27 cellular contexts compared by ENCODE assay signal in the genomic region with DNA sequence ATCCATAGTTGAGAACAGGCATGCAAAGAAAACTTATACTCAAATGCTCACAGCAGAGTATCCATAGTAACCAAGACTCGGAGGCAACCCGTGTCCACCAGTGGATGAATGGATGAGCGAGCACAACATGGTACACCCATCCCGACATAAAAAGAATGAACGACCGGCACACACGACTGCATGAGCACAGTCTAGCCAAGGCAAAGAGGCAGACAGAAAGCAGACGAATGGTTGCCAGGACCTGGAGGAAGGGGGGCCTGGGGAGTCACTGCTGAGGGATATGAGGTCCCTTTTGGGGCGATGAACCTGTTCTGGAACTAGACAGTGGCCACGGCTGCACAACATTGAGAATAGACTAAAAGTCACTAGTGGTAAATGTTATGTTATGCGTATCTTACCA. TPM values are rescaled to one million over a fixed set of nuclear protein-coding genes. Genes with fewer than 3 reads are reported as not detected.
DNase-seq lines count a peak whose midpoint lies in the region; ATAC-seq and TF ChIP-seq lines count a peak whose summit lies in the region.
"Had no signal": no experiment of that assay in that cellular context is flagged by ENCODE, and none has a peak within 500 bp of the region (broad histone marks: within the 10 kb centered on the region; RNA-seq: fewer than 3 reads in every experiment).

No MANE protein-coding gene starts in this region.

- 91 to 94% methylated on average over 3 to 11 of the region's 11 CpGs for WGBS in endodermal cell (ENCODE audit: insufficient coverage in 1 of 2, insufficient read length in 1 of 2), 2 experiments
- 84 to 86% (median 84%) methylated on average over 10 to 11 of the region's 11 CpGs for WGBS in psoas muscle, 3 donors

- H2AFZ ChIP-seq in neural progenitor cell (replicated peaks), result no peak overlapping the region

- H3K9ac ChIP-seq in endodermal cell (ENCODE audit: extremely low read depth, low read length, poor library complexity, severe bottlenecking) (no peak overlapping the region), neural progenitor cell (no peak overlapping the region)
- H3K9ac ChIP-seq: KMS-11 had no signal

- H3K36me3 ChIP-seq in endodermal cell (ENCODE audit: control insufficient read depth, insufficient read depth, low read length) (no peaks in the 10 kb centered on the region), neural progenitor cell (no peaks in the 10 kb centered on the region), psoas muscle (ENCODE audit: insufficient read depth in 1 of 2, low read depth in 1 of 2) (no peaks in the 10 kb centered on the region)
- H3K36me3 ChIP-seq: right lobe of liver, WERI-Rb-1 had no signal

- no peaks in the 10 kb centered on the region for H3K36me3 Mint-ChIP-seq in activated CD4-positive, alpha-beta memory T cell treated with anti-CD3 and anti-CD28 coated beads for 36 hours
- H3K36me3 Mint-ChIP-seq in activated CD4-positive, alpha-beta memory T cell treated with anti-CD3 and anti-CD28 coated beads, Interleukin-2, amount 10 ng/mL, durations not matched to agents 7 days and 5 days (ENCODE audit: low read depth), result no peaks in the 10 kb centered on the region
- H3K36me3 Mint-ChIP-seq in T-helper 17 cell (ENCODE audit: low read depth) (peaks cover 2% of the 10 kb centered on the region), endodermal cell (ENCODE audit: low read depth) (no peaks in the 10 kb centered on the region), neural progenitor cell (peaks cover 7% of the 10 kb centered on the region)

- H3K4me1 ChIP-seq in endodermal cell (ENCODE audit: control insufficient read depth, insufficient read depth, low read length) (no peaks in the 10 kb centered on the region), neural progenitor cell (peaks cover 11% of the 10 kb centered on the region), psoas muscle (no peaks in the 10 kb centered on the region)
- H3K4me1 ChIP-seq: A549, right lobe of liver had no signal

- H3K27ac Mint-ChIP-seq in activated CD4-positive, alpha-beta memory T cell treated with anti-CD3 and anti-CD28 coated beads for 36 hours, result no peak overlapping the region
- no peak overlapping the region for H3K27ac Mint-ChIP-seq in activated CD4-positive, alpha-beta memory T cell treated with anti-CD3 and anti-CD28 coated beads, Interleukin-2, amount 10 ng/mL, durations not matched to agents 7 days and 5 days
- peak overlapping the region; percentile 65 for H3K27ac Mint-ChIP-seq in T-helper 17 cell
- no peak overlapping the region for H3K27ac Mint-ChIP-seq in endodermal cell
- H3K27ac Mint-ChIP-seq in neural progenitor cell, result peak overlapping the region; percentile 83

- H3K4me1 Mint-ChIP-seq in activated CD4-positive, alpha-beta memory T cell treated with anti-CD3 and anti-CD28 coated beads for 36 hours (ENCODE audit: low read depth), result peaks cover 38% of the 10 kb centered on the region
- peaks cover 37% of the 10 kb centered on the region for H3K4me1 Mint-ChIP-seq in activated CD4-positive, alpha-beta memory T cell treated with anti-CD3 and anti-CD28 coated beads, Interleukin-2, amount 10 ng/mL, durations not matched to agents 7 days and 5 days
- H3K4me1 Mint-ChIP-seq in T-helper 17 cell, result peaks cover 29% of the 10 kb centered on the region
- peaks cover 3% of the 10 kb centered on the region for H3K4me1 Mint-ChIP-seq in endodermal cell
- H3K4me1 Mint-ChIP-seq in neural progenitor cell, result peaks cover 47% of the 10 kb centered on the region

- peak overlapping the region; percentile 21 for H3K4me3 Mint-ChIP-seq in activated CD4-positive, alpha-beta memory T cell treated with anti-CD3 and anti-CD28 coated beads for 36 hours
- H3K4me3 Mint-ChIP-seq in activated CD4-positive, alpha-beta memory T cell treated with anti-CD3 and anti-CD28 coated beads, Interleukin-2, amount 10 ng/mL, durations not matched to agents 7 days and 5 days, result no peak overlapping the region
- H3K4me3 Mint-ChIP-seq in T-helper 17 cell (peak overlapping the region; percentile 86), endodermal cell (no peak overlapping the region), neural progenitor cell (peak overlapping the region; percentile 66)

- DNase-seq in activated CD4-positive, alpha-beta memory T cell treated with anti-CD3 and anti-CD28 coated beads for 36 hours, result no peak
- DNase-seq in activated CD4-positive, alpha-beta memory T cell treated with anti-CD3 and anti-CD28 coated beads, Interleukin-2, amount 10 ng/mL, durations not matched to agents 7 days and 5 days, result no peak
- DNase-seq in T-helper 17 cell (no peak), endodermal cell (no peak), neural progenitor cell (ENCODE audit: low spot score) (no peak), psoas muscle (no peak), NCI-H146 treated with DMSO at 0.1 percent for 48 hours (lab: John Stamatoyannopoulos, UW; ENCODE audit: unreplicated experiment) (no peak), NCI-H748 treated with DMSO at 0.1 percent for 48 hours (lab: John Stamatoyannopoulos, UW) (no peak)
- DNase-seq: activated CD8-positive, alpha-beta memory T cell treated with anti-CD3 and anti-CD28 coated beads, Interleukin-2, amount 50 U/mL, for 4 hours; AML-193; DMS79; kidney; midbrain; MM.1S; NCI-H2081; NCI-H226; NCI-H69; stimulated activated CD4-positive, alpha-beta T cell treated with anti-CD3 and anti-CD28 coated beads, Interleukin-12 subunit alpha, Interleukin-12 subunit beta, amount 100 ng/mL, for 4 hours; trophoblast cell; WERI-Rb-1 had no signal

- H3F3A ChIP-seq in neural progenitor cell (ENCODE audit: low read depth), result peaks cover 10% of the 10 kb centered on the region

- no peaks in the 10 kb centered on the region for H4K20me1 ChIP-seq in neural progenitor cell (ENCODE audit: low read depth)

- no peak for ATAC-seq in T-helper 17 cell
- no peak for ATAC-seq in psoas muscle
- ATAC-seq: body of pancreas, HCT116 had no signal

- H3K79me2 ChIP-seq in neural progenitor cell (ENCODE audit: low read depth), result no peaks in the 10 kb centered on the region

- TF ChIP-seq CTCF in endodermal cell (conservative IDR thresholded peaks at IDR 0.05), result no peak
- no peak for TF ChIP-seq CTCF in neural progenitor cell (IDR thresholded peaks at IDR 0.05)
- TF ChIP-seq CTCF in psoas muscle (IDR thresholded peaks at IDR 0.05), result no peak

- H3K27ac ChIP-seq in endodermal cell (ENCODE audit: low read depth, low read length) (peak overlapping the region; percentile 66), neural progenitor cell (no peak overlapping the region), psoas muscle (no peak overlapping the region)
- H3K27ac ChIP-seq: A549, body of pancreas, epithelial cell of prostate, KMS-11, right lobe of liver, WERI-Rb-1 had no signal

- no peak overlapping the region for H3K4me2 ChIP-seq in neural progenitor cell
- H3K4me2 ChIP-seq: A549, KMS-11 had no signal

- H3K9me3 Mint-ChIP-seq in activated CD4-positive, alpha-beta memory T cell treated with anti-CD3 and anti-CD28 coated beads for 36 hours, result no peaks in the 10 kb centered on the region
- H3K9me3 Mint-ChIP-seq in activated CD4-positive, alpha-beta memory T cell treated with anti-CD3 and anti-CD28 coated beads, Interleukin-2, amount 10 ng/mL, durations not matched to agents 7 days and 5 days, result no peaks in the 10 kb centered on the region
- H3K9me3 Mint-ChIP-seq in endodermal cell, result peaks cover 66% of the 10 kb centered on the region
- peaks cover 27% of the 10 kb centered on the region for H3K9me3 Mint-ChIP-seq in neural progenitor cell

- H3K4me3 ChIP-seq in endodermal cell (ENCODE audit: low read length), result no peak overlapping the region
- no peak overlapping the region for H3K4me3 ChIP-seq in neural progenitor cell
- no peak overlapping the region for H3K4me3 ChIP-seq in psoas muscle
- H3K4me3 ChIP-seq: A549, body of pancreas, right lobe of liver had no signal

- intact Hi-C loops in activated CD4-positive, alpha-beta memory T cell treated with anti-CD3 and anti-CD28 coated beads for 36 hours (cut with micrococcal nuclease), result no loop called here
- intact Hi-C loops in psoas muscle (cut with DNase I), result no loop called here

- no peaks in the 10 kb centered on the region for H3K27me3 Mint-ChIP-seq in activated CD4-positive, alpha-beta memory T cell treated with anti-CD3 and anti-CD28 coated beads for 36 hours
- peaks cover 19% of the 10 kb centered on the region for H3K27me3 Mint-ChIP-seq in activated CD4-positive, alpha-beta memory T cell treated with anti-CD3 and anti-CD28 coated beads, Interleukin-2, amount 10 ng/mL, durations not matched to agents 7 days and 5 days
- H3K27me3 Mint-ChIP-seq in T-helper 17 cell (no peaks in the 10 kb centered on the region), endodermal cell (ENCODE audit: insufficient read depth) (no peaks in the 10 kb centered on the region), neural progenitor cell (ENCODE audit: insufficient read depth, low read depth) (peaks cover 8% of the 10 kb centered on the region)

- CTCF ChIA-PET in activated CD4-positive, alpha-beta memory T cell treated with anti-CD3 and anti-CD28 coated beads for 36 hours (lab: Charles Lee), result no interaction called here
- CTCF ChIA-PET in activated CD4-positive, alpha-beta memory T cell treated with anti-CD3 and anti-CD28 coated beads, Interleukin-2, amount 10 ng/mL, durations not matched to agents 7 days and 5 days (lab: Charles Lee), result interaction anchor here (0.6 to 0.8 kb wide), 2 partner anchors 9 to 22 kb away, joined by 3 read pairs; partner anchors contain the start of gene SSR4

- H3K9me3 ChIP-seq in T-helper 17 cell (ENCODE audit: control insufficient read depth, low read length, poor library complexity, severe bottlenecking) (no peaks in the 10 kb centered on the region), endodermal cell (ENCODE audit: control insufficient read depth, low read length) (no peaks in the 10 kb centered on the region), neural progenitor cell (ENCODE audit: low read depth) (no peaks in the 10 kb centered on the region), psoas muscle (no peaks in the 10 kb centered on the region)
- H3K9me3 ChIP-seq: A549, body of pancreas, right lobe of liver had no signal

- POLR2A ChIA-PET in activated CD4-positive, alpha-beta memory T cell treated with anti-CD3 and anti-CD28 coated beads for 36 hours (lab: Charles Lee), result no interaction called here
- POLR2A ChIA-PET in activated CD4-positive, alpha-beta memory T cell treated with anti-CD3 and anti-CD28 coated beads, Interleukin-2, amount 10 ng/mL, durations not matched to agents 7 days and 5 days (lab: Charles Lee), result no interaction called here

- H3K27me3 ChIP-seq in endodermal cell (ENCODE audit: control insufficient read depth, insufficient read depth, low read length, poor library complexity, severe bottlenecking), result no peaks in the 10 kb centered on the region
- no peaks in the 10 kb centered on the region for H3K27me3 ChIP-seq in neural progenitor cell
- H3K27me3 ChIP-seq in psoas muscle (ENCODE audit: insufficient read depth in 3 of 3, low read length in 2 of 3), result peaks cover 0 to 22% (median 2%) of the 10 kb centered on the region in 3 donors
- H3K27me3 ChIP-seq: body of pancreas had no signal

RNA-seq across cellular contexts. Expression of gene PDZD4, which starts 13.1 kb away (rescaled TPM):
- total RNA-seq in activated CD4-positive, alpha-beta memory T cell treated with anti-CD3 and anti-CD28 coated beads for 36 hours, result 1 to 10 TPM; 4.9 to 5.7 TPM
- 1 to 10 TPM in 1 of 2 experiments, under 1 TPM in 1; 0.88 to 1.1 TPM for total RNA-seq in activated CD4-positive, alpha-beta memory T cell treated with anti-CD3 and anti-CD28 coated beads, Interleukin-2, amount 10 ng/mL, durations not matched to agents 7 days and 5 days
- 10 to 100 TPM; 31.1 to 45.6 TPM for total RNA-seq in T-helper 17 cell
- 10 to 100 TPM; 30.1 to 68.3 TPM for total RNA-seq in endodermal cell
- polyA plus RNA-seq in endodermal cell (2013, experiment 1 of 2), result 62.3 TPM
- polyA plus RNA-seq in endodermal cell (2013, experiment 2 of 2), result 55.6 TPM
- total RNA-seq in neural progenitor cell (ENCODE audit: low replicate concordance), result 1.9 and 5.2 TPM in 2 replicates
- 1 to 10 TPM in 3 of 4 donors, under 1 TPM in 1; 0.50 to 2.1 (median 1.4) TPM for total RNA-seq in psoas muscle
- polyA plus RNA-seq in psoas muscle, result 1 to 10 TPM in 1 of 3 donors, under 1 TPM in 2; 0.65 to 1.3 (median 0.79) TPM

RNA-seq across cellular contexts. Expression of gene SSR4, which starts 22.8 kb away (rescaled TPM):
- total RNA-seq in activated CD4-positive, alpha-beta memory T cell treated with anti-CD3 and anti-CD28 coated beads for 36 hours, result 100 to 1,000 TPM; 194 to 203 TPM
- total RNA-seq in activated CD4-positive, alpha-beta memory T cell treated with anti-CD3 and anti-CD28 coated beads, Interleukin-2, amount 10 ng/mL, durations not matched to agents 7 days and 5 days, result 100 to 1,000 TPM; 247 to 250 TPM
- total RNA-seq in T-helper 17 cell (100 to 1,000 TPM; 204 to 212 TPM), endodermal cell (100 to 1,000 TPM; 220 to 236 TPM), neural progenitor cell (ENCODE audit: low replicate concordance) (58.4 and 112 TPM in 2 replicates), psoas muscle (10 to 100 TPM; 57.2 to 86.6 (median 71.2) TPM)
- 275 TPM for polyA plus RNA-seq in endodermal cell (2013, experiment 1 of 2)
- 267 TPM for polyA plus RNA-seq in endodermal cell (2013, experiment 2 of 2)
- 100 to 1,000 TPM in 2 of 3 donors, 10 to 100 TPM in 1; 84.5 to 198 (median 107) TPM for polyA plus RNA-seq in psoas muscle

RNA-seq across cellular contexts. Expression of gene IDH3G, which starts 23.1 kb away (rescaled TPM):
- 10 to 100 TPM; 45.9 to 51.5 TPM for total RNA-seq in activated CD4-positive, alpha-beta memory T cell treated with anti-CD3 and anti-CD28 coated beads for 36 hours
- total RNA-seq in activated CD4-positive, alpha-beta memory T cell treated with anti-CD3 and anti-CD28 coated beads, Interleukin-2, amount 10 ng/mL, durations not matched to agents 7 days and 5 days, result 10 to 100 TPM; 62.4 to 64.8 TPM
- total RNA-seq in T-helper 17 cell (10 to 100 TPM; 46.4 to 52.4 TPM), endodermal cell (10 to 100 TPM; 39.5 to 45.0 TPM), neural progenitor cell (ENCODE audit: low replicate concordance) (40.3 and 50.6 TPM in 2 replicates), psoas muscle (10 to 100 TPM; 45.6 to 56.9 (median 51.8) TPM)
- polyA plus RNA-seq in endodermal cell (2013, experiment 1 of 2), result 53.1 TPM
- polyA plus RNA-seq in endodermal cell (2013, experiment 2 of 2), result 48.6 TPM
- polyA plus RNA-seq in psoas muscle, result 10 to 100 TPM; 25.0 to 54.2 (median 44.3) TPM

RNA-seq across cellular contexts. Expression of gene SRPK3, which starts 36.5 kb away (rescaled TPM):
- not detected for total RNA-seq in activated CD4-positive, alpha-beta memory T cell treated with anti-CD3 and anti-CD28 coated beads for 36 hours
- not detected for total RNA-seq in activated CD4-positive, alpha-beta memory T cell treated with anti-CD3 and anti-CD28 coated beads, Interleukin-2, amount 10 ng/mL, durations not matched to agents 7 days and 5 days
- total RNA-seq in T-helper 17 cell, result not detected
- total RNA-seq in endodermal cell, result not detected
- polyA plus RNA-seq in endodermal cell (2013, experiment 1 of 2), result 0.32 TPM
- not detected for polyA plus RNA-seq in endodermal cell (2013, experiment 2 of 2)
- not detected in 2 replicates for total RNA-seq in neural progenitor cell (ENCODE audit: low replicate concordance)
- total RNA-seq in psoas muscle, result 100 to 1,000 TPM in 1 of 4 donors, 10 to 100 TPM in 3; 43.7 to 140 (median 61.4) TPM
- polyA plus RNA-seq in psoas muscle, result 10 to 100 TPM; 14.5 to 37.4 (median 23.3) TPM
- total RNA-seq: body of pancreas, right lobe of liver had no signal
- polyA plus RNA-seq: neural cell had no signal

RNA-seq across cellular contexts. Expression of gene PLXNB3, which starts 53.2 kb away (rescaled TPM):
- under 1 TPM; 0.29 to 0.69 TPM for total RNA-seq in activated CD4-positive, alpha-beta memory T cell treated with anti-CD3 and anti-CD28 coated beads for 36 hours
- under 1 TPM; 0.18 to 0.58 TPM for total RNA-seq in activated CD4-positive, alpha-beta memory T cell treated with anti-CD3 and anti-CD28 coated beads, Interleukin-2, amount 10 ng/mL, durations not matched to agents 7 days and 5 days
- total RNA-seq in T-helper 17 cell (1 to 10 TPM in 1 of 2 donors, under 1 TPM in 1; 0.25 to 2.9 TPM), endodermal cell (1 to 10 TPM; 1.1 TPM), neural progenitor cell (ENCODE audit: low replicate concordance) (0.25 and 0.71 TPM in 2 replicates), psoas muscle (1 to 10 TPM in 1 of 4 donors, under 1 TPM in 3; 0.27 to 1.5 (median 0.73) TPM)
- 4.5 TPM for polyA plus RNA-seq in endodermal cell (2013, experiment 1 of 2)
- 2.6 TPM for polyA plus RNA-seq in endodermal cell (2013, experiment 2 of 2)
- under 1 TPM; 0.13 to 0.35 (median 0.31) TPM for polyA plus RNA-seq in psoas muscle

Comparison
In these comparisons a context has a peak if more than half of its experiments do, and no peak if none do; other contexts are left out.
1. H3K4me3 Mint-ChIP-seq: peak in activated CD4-positive, alpha-beta memory T cell treated with anti-CD3 and anti-CD28 coated beads for 36 hours (single experiment), T-helper 17 cell (single experiment) and neural progenitor cell (single experiment); none in activated CD4-positive, alpha-beta memory T cell treated with anti-CD3 and anti-CD28 coated beads, Interleukin-2, amount 10 ng/mL, durations not matched to agents 7 days and 5 days (single experiment) and endodermal cell (single experiment).
2. H3K27ac Mint-ChIP-seq: peak in T-helper 17 cell (single experiment) and neural progenitor cell (single experiment); none in activated CD4-positive, alpha-beta memory T cell treated with anti-CD3 and anti-CD28 coated beads for 36 hours (single experiment), activated CD4-positive, alpha-beta memory T cell treated with anti-CD3 and anti-CD28 coated beads, Interleukin-2, amount 10 ng/mL, durations not matched to agents 7 days and 5 days (single experiment) and endodermal cell (single experiment).